In genomic region chr20:51481311-51481997, GRCh38 we compare ENCODE assay signal across 12 cellular contexts.
DNase-seq lines count a peak whose midpoint lies in the region; ATAC-seq and TF ChIP-seq lines count a peak whose summit lies in the region.
"Had no signal": no experiment of that assay in that cellular context is flagged by ENCODE, and none has a peak within 500 bp of the region (broad histone marks: within the 10 kb centered on the region; RNA-seq: fewer than 3 reads in every experiment).

No MANE protein-coding gene starts in this region.

- no peaks in the 10 kb centered on the region for H3F3A ChIP-seq in GM23338 (replicated peaks; ENCODE audit: low read depth)

- H3K27me3 ChIP-seq in right lobe of liver (no peaks in the 10 kb centered on the region), GM23338 (ENCODE audit: insufficient read depth) (no peaks in the 10 kb centered on the region)

- H3K27me3 Mint-ChIP-seq in GM23338 (ENCODE audit: insufficient read depth, low read depth, poor library complexity) = peaks cover 4% of the 10 kb centered on the region

- H3K4me3 ChIP-seq in right lobe of liver (no peak overlapping the region), GM23338 (no peak overlapping the region)

- no peaks in the 10 kb centered on the region for H3K9me2 ChIP-seq in GM23338 (ENCODE audit: insufficient read depth)

- peaks cover 4% of the 10 kb centered on the region; the same call in 1 of the 3 replicates for H3K4me1 Mint-ChIP-seq in GM23338

- no peak for TF ChIP-seq POLR2A in right lobe of liver (IDR thresholded peaks at IDR 0.05)

- H3K4me1 ChIP-seq in right lobe of liver (no peaks in the 10 kb centered on the region), GM23338 (ENCODE audit: insufficient read depth) (no peaks in the 10 kb centered on the region)

- intact Hi-C loops in sciatic nerve (cut with DNase I) (loop anchor here (10.0 kb wide), 1 partner anchor 63 kb away; the partner anchor contains the start of gene NFATC2), right lobe of liver (cut with DNase I) (no loop called here)

- H3K27ac ChIP-seq in right lobe of liver (no peak overlapping the region), GM23338 (ENCODE audit: low read depth) (no peak overlapping the region)

- no peak overlapping the region for H2AFZ ChIP-seq in GM23338

- no peak for TF ChIP-seq CTCF in right lobe of liver (IDR thresholded peaks at IDR 0.05)
- no peak for TF ChIP-seq CTCF in GM23338 (conservative IDR thresholded peaks at IDR 0.05; ENCODE audit: low read depth in 2 of 2)

- H3K4me3 Mint-ChIP-seq in GM23338 = no peak overlapping the region

- 73% methylated on average over 17 of the region's 20 CpGs for WGBS in right lobe of liver (ENCODE audit: insufficient coverage, low coverage, low lambda C conversion rate, missing lambda C conversion rate)

- peak; percentile 59 for DNase-seq in activated naive CD4-positive, alpha-beta T cell treated with Interleukin-2 at 50 U/mL for 16 hours
- DNase-seq in activated naive CD4-positive, alpha-beta T cell (lab: John Stamatoyannopoulos, UW) = no peak
- peak; percentile 34 for DNase-seq in activated effector memory CD4-positive, alpha-beta T cell treated with Interleukin-2 at 50 U/mL for 16 hours
- DNase-seq in sciatic nerve (ENCODE audit: low spot score) (peak; percentile 35), right lobe of liver (no peak), GM23338 (ENCODE audit: low spot score) (no peak), HEK293T (ENCODE audit: extremely low spot score) (no peak)
- DNase-seq: 8988T; effector CD8-positive, alpha-beta T cell; GOT3; NCI-H526 had no signal

- H4K20me1 ChIP-seq in GM23338 (replicated peaks; ENCODE audit: insufficient read depth) = no peaks in the 10 kb centered on the region

- H3K36me3 Mint-ChIP-seq in GM23338 (ENCODE audit: low read depth) = no peaks in the 10 kb centered on the region

- CTCF ChIA-PET in HEK293T (lab: Yijun Ruan, JAX) = no interaction called here

- H3K79me2 ChIP-seq in GM23338 (replicated peaks; ENCODE audit: insufficient read depth) = no peaks in the 10 kb centered on the region

- H3K27ac Mint-ChIP-seq in GM23338 = no peak overlapping the region

- H3K36me3 ChIP-seq in right lobe of liver = no peaks in the 10 kb centered on the region
- no peaks in the 10 kb centered on the region for H3K36me3 ChIP-seq in GM23338 (ENCODE audit: insufficient read depth)

- POLR2A ChIA-PET in HEK293T (lab: Yijun Ruan, JAX) = no interaction called here

- ATAC-seq in sciatic nerve = no peak
- ATAC-seq in right lobe of liver = no peak
- ATAC-seq in GM23338 = no peak
- no peak for ATAC-seq in HG03571 (IDR thresholded peaks at IDR 0.05; ENCODE audit: unreplicated experiment)

- no peak overlapping the region for H3K4me2 ChIP-seq in GM23338

- H3K9me3 ChIP-seq in right lobe of liver = no peaks in the 10 kb centered on the region

- peaks cover 3% of the 10 kb centered on the region; the same call in 2 of the 3 replicates for H3K9me3 Mint-ChIP-seq in GM23338

TF ChIP-seq in GM23338, 12 proteins besides CTCF, POLR2A, EP300 and RAD21:
- TF ChIP-seq NANOG (IDR thresholded peaks at IDR 0.05; ENCODE audit: borderline replicate concordance) = no peak
- TF ChIP-seq EZH2 (IDR thresholded peaks at IDR 0.05; ENCODE audit: low read depth, unreplicated experiment) = no peak
- TF ChIP-seq EZH2phosphoT487 (IDR thresholded peaks at IDR 0.05; ENCODE audit: unreplicated experiment) = no peak

TF ChIP-seq in HEK293T, 16 proteins besides CTCF, POLR2A, EP300 and RAD21:
- no peak for TF ChIP-seq PKNOX1 (IDR thresholded peaks at IDR 0.05)

Comparison
In these comparisons a context has a peak if more than half of its experiments do, and no peak if none do; other contexts are left out.
1. DNase-seq: peak in activated naive CD4-positive, alpha-beta T cell treated with Interleukin-2 at 50 U/mL for 16 hours (single experiment), activated effector memory CD4-positive, alpha-beta T cell treated with Interleukin-2 at 50 U/mL for 16 hours (single experiment) and sciatic nerve (single experiment); none in activated naive CD4-positive, alpha-beta T cell (0 of 4), right lobe of liver (0 of 3), GM23338 (single experiment) and HEK293T (single experiment).